13 cellular contexts compared by ENCODE assay signal in genomic region chr10:119522747-119523426, GRCh38. TPM values are rescaled to one million over a fixed set of nuclear protein-coding genes. Genes with fewer than 3 reads are reported as not detected.
A peak's percentile ranks its signal among the peaks of the same experiment; 100 is the strongest.
DNase-seq lines count a peak whose midpoint lies in the region; ATAC-seq and TF ChIP-seq lines count a peak whose summit lies in the region.
"Had no signal": no experiment of that assay in that cellular context is flagged by ENCODE, and none has a peak within 500 bp of the region (broad histone marks: within the 10 kb centered on the region; RNA-seq: fewer than 3 reads in every experiment).

No MANE protein-coding gene starts in this region.

- peaks cover 23 to 50% of the 10 kb centered on the region in 2 donors for H3K36me3 Mint-ChIP-seq in activated naive CD4-positive, alpha-beta T cell treated with anti-CD3 and anti-CD28 coated beads, Interleukin-2, amount 50 U/mL, for 72 hours
- peaks cover 72% of the 10 kb centered on the region for H3K36me3 Mint-ChIP-seq in stimulated activated naive CD8-positive, alpha-beta T cell treated with anti-CD3 and anti-CD28 coated beads, Interleukin-15, Interleukin-2, amounts not matched to agents 100 ng/mL and 50 ng/mL, for 24 hours (ENCODE audit: low read depth)
- H3K36me3 Mint-ChIP-seq: brain had no signal

- peak overlapping the region; percentile 53 for H3K27ac ChIP-seq in RWPE2 (ENCODE audit: poor library complexity, severe bottlenecking)
- H3K27ac ChIP-seq in foreskin keratinocyte: no peak overlapping the region
- no peak overlapping the region for H3K27ac ChIP-seq in colonic mucosa

- H3K36me3 ChIP-seq in RWPE2 (ENCODE audit: low read depth) (peaks cover 10% of the 10 kb centered on the region), colonic mucosa (no peaks in the 10 kb centered on the region)

- H3K4me1 ChIP-seq in RWPE2 (ENCODE audit: insufficient read depth, poor library complexity, severe bottlenecking): peaks cover 9% of the 10 kb centered on the region
- H3K4me1 ChIP-seq in foreskin keratinocyte: peaks cover 10% of the 10 kb centered on the region
- no peaks in the 10 kb centered on the region for H3K4me1 ChIP-seq in colonic mucosa

- no peaks in the 10 kb centered on the region for H3K27me3 Mint-ChIP-seq in stimulated activated naive CD8-positive, alpha-beta T cell treated with anti-CD3 and anti-CD28 coated beads, Interleukin-15, Interleukin-2, amounts not matched to agents 100 ng/mL and 50 ng/mL, for 24 hours

- peak; percentile 61 to 81 for ATAC-seq in activated naive CD4-positive, alpha-beta T cell treated with anti-CD3 and anti-CD28 coated beads, Interleukin-2, amount 50 U/mL, for 72 hours
- no peak for ATAC-seq in RWPE2 (ENCODE audit: low read depth)
- peak; percentile 74 for ATAC-seq in foreskin keratinocyte
- ATAC-seq in HG03135 (IDR thresholded peaks at IDR 0.05; ENCODE audit: unreplicated experiment): no peak
- ATAC-seq: GM12878 had no signal

- TF ChIP-seq CTCF in RWPE2 (IDR thresholded peaks at IDR 0.05; ENCODE audit: poor library complexity, severe bottlenecking) (no peak), foreskin keratinocyte (conservative IDR thresholded peaks at IDR 0.05) (no peak), colonic mucosa (IDR thresholded peaks at IDR 0.05) (no peak)

- peak overlapping the region in 1 of 2 donors; percentile 19 for H3K27ac Mint-ChIP-seq in activated naive CD4-positive, alpha-beta T cell treated with anti-CD3 and anti-CD28 coated beads, Interleukin-2, amount 50 U/mL, for 72 hours
- H3K27ac Mint-ChIP-seq in stimulated activated naive CD8-positive, alpha-beta T cell treated with anti-CD3 and anti-CD28 coated beads, Interleukin-15, Interleukin-2, amounts not matched to agents 100 ng/mL and 50 ng/mL, for 24 hours: peak overlapping the region; percentile 76
- H3K27ac Mint-ChIP-seq: brain; T-helper 2 cell treated with Interferon-gamma antibody and Interleukin-4, amounts not matched to agents 5 μg/mL and 100 μg/mL, for 36 hours had no signal

- H3K27me3 ChIP-seq in RWPE2 (ENCODE audit: insufficient read depth, poor library complexity, severe bottlenecking): no peaks in the 10 kb centered on the region
- no peaks in the 10 kb centered on the region for H3K27me3 ChIP-seq in foreskin keratinocyte
- no peaks in the 10 kb centered on the region for H3K27me3 ChIP-seq in colonic mucosa

- H3K9me3 ChIP-seq in RWPE2 (ENCODE audit: severe bottlenecking) (no peaks in the 10 kb centered on the region), colonic mucosa (no peaks in the 10 kb centered on the region)

- no peaks in the 10 kb centered on the region for H3K9me3 Mint-ChIP-seq in activated naive CD4-positive, alpha-beta T cell treated with anti-CD3 and anti-CD28 coated beads, Interleukin-2, amount 50 U/mL, for 72 hours
- H3K9me3 Mint-ChIP-seq in stimulated activated naive CD8-positive, alpha-beta T cell treated with anti-CD3 and anti-CD28 coated beads, Interleukin-15, Interleukin-2, amounts not matched to agents 100 ng/mL and 50 ng/mL, for 24 hours: no peaks in the 10 kb centered on the region
- H3K9me3 Mint-ChIP-seq: T-helper 2 cell treated with Interferon-gamma antibody and Interleukin-4, amounts not matched to agents 5 μg/mL and 100 μg/mL, for 36 hours had no signal

- H3K9ac ChIP-seq in colonic mucosa (ENCODE audit: low read depth in 2 of 2, low read length in 2 of 2): no peak overlapping the region

- H3K4me3 Mint-ChIP-seq in stimulated activated naive CD8-positive, alpha-beta T cell treated with anti-CD3 and anti-CD28 coated beads, Interleukin-15, Interleukin-2, amounts not matched to agents 100 ng/mL and 50 ng/mL, for 24 hours: no peak overlapping the region
- H3K4me3 Mint-ChIP-seq: brain; T-helper 2 cell treated with Interferon-gamma antibody and Interleukin-4, amounts not matched to agents 5 μg/mL and 100 μg/mL, for 36 hours had no signal

- peaks cover 96% of the 10 kb centered on the region for H3K4me1 Mint-ChIP-seq in stimulated activated naive CD8-positive, alpha-beta T cell treated with anti-CD3 and anti-CD28 coated beads, Interleukin-15, Interleukin-2, amounts not matched to agents 100 ng/mL and 50 ng/mL, for 24 hours (ENCODE audit: low read depth)

- intact Hi-C loops in colonic mucosa (cut with DNase I): no loop called here

- no peak for DNase-seq in activated naive CD4-positive, alpha-beta T cell treated with anti-CD3 and anti-CD28 coated beads, Interleukin-2, amount 50 U/mL, for 72 hours (ENCODE audit: low spot score in 2 of 2)
- DNase-seq in activated naive CD4-positive, alpha-beta T cell treated with anti-CD3 and anti-CD28 coated beads, Interleukin-2, amount 50 U/mL, for 16 hours: no peak
- no peak for DNase-seq in RWPE2 (ENCODE audit: low spot score)
- peak; percentile 49 to 85 for DNase-seq in foreskin keratinocyte
- DNase-seq in ureter (ENCODE audit: low spot score): no peak
- DNase-seq in colonic mucosa: no peak
- DNase-seq: NCI-H1105, NCI-H2171 treated with DMSO at 0.1 percent for 48 hours had no signal

- H3K4me3 ChIP-seq in RWPE2 (ENCODE audit: severe bottlenecking) (no peak overlapping the region), colonic mucosa (no peak overlapping the region)
- H3K4me3 ChIP-seq: GM12878 had no signal

RNA-seq across cellular contexts. Expression of gene RGS10, which starts 19.6 kb away (rescaled TPM):
- total RNA-seq in activated naive CD4-positive, alpha-beta T cell treated with anti-CD3 and anti-CD28 coated beads, Interleukin-2, amount 50 U/mL, for 72 hours: 100 to 1,000 TPM; 183 to 251 TPM
- total RNA-seq in foreskin keratinocyte (85.7 and 86.5 TPM in 2 replicates), ureter (24.1 TPM), colonic mucosa (10 to 100 TPM; 17.8 to 23.6 TPM)
- 124 and 127 TPM in 2 replicates for polyA plus RNA-seq in foreskin keratinocyte

Comparison
In these comparisons a context has a peak if more than half of its experiments do, and no peak if none do; other contexts are left out.
1. ATAC-seq: peak in activated naive CD4-positive, alpha-beta T cell treated with anti-CD3 and anti-CD28 coated beads, Interleukin-2, amount 50 U/mL, for 72 hours (2 of 2) and foreskin keratinocyte (single experiment); none in RWPE2 (single experiment) and HG03135 (single experiment).
2. DNase-seq: peak in foreskin keratinocyte (2 of 2); none in activated naive CD4-positive, alpha-beta T cell treated with anti-CD3 and anti-CD28 coated beads, Interleukin-2, amount 50 U/mL, for 72 hours (0 of 2), activated naive CD4-positive, alpha-beta T cell treated with anti-CD3 and anti-CD28 coated beads, Interleukin-2, amount 50 U/mL, for 16 hours (single experiment), RWPE2 (single experiment), ureter (single experiment) and colonic mucosa (single experiment).